ENCODE assay signal across 25 cellular contexts in the genomic region with DNA sequence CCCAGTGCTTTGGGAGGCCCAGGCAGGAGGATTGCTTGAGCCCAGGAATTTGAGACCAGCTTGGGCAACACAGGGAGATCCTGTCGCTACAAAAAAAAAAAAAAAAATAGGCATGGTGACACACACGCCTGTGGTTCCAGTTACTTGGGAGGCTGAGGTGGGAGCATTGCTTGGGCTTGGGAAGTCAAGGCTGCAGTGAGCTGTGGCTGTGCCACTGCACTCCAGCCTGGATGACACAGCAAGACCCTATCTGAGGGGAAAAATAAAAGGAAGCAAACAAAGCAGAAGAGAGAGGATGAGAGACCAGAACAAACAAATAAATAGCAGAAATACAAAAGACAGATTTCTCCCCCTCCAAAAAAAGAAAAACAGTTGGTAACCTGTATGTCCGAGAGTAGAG.
"Had no signal": no experiment of that assay in that cellular context is flagged by ENCODE, and none has a peak within 500 bp of the region (broad histone marks: within the 10 kb centered on the region; RNA-seq: fewer than 3 reads in every experiment).

No MANE protein-coding gene starts in this region.

- DNase-seq: activated CD4-positive, alpha-beta T cell treated with anti-CD3 and anti-CD28 coated beads for 1 hour; activated CD8-positive, alpha-beta memory T cell treated with anti-CD3 and anti-CD28 coated beads for 24 hours; activated CD8-positive, alpha-beta memory T cell treated with anti-CD3 and anti-CD28 coated beads, Interleukin-2, amount 50 U/mL, for 4 hours; activated effector memory CD4-positive, alpha-beta T cell treated with anti-CD3 and anti-CD28 coated beads, Interleukin-2, amount 50 U/mL, for 16 hours; activated naive CD4-positive, alpha-beta T cell treated with anti-CD3 and anti-CD28 coated beads, Interleukin-2, amount 10 ng/mL, durations not matched to agents 7 days and 5 days; activated T-cell treated with anti-CD3 and anti-CD28 coated beads, Interleukin-2, amount 50 U/mL, for 48 hours; adrenal gland; central memory CD4-positive, alpha-beta T cell; dorsolateral prefrontal cortex; effector memory CD8-positive, alpha-beta T cell; esophagus squamous epithelium; gastrocnemius medialis; head of caudate nucleus; hypothalamus; left ventricle myocardium inferior; occipital lobe; posterior cingulate gyrus; sigmoid colon; stimulated activated CD4-positive, alpha-beta T cell treated with anti-CD3 and anti-CD28 coated beads, Interleukin-15, amount 100 ng/mL, for 24 hours; stimulated activated CD8-positive, alpha-beta memory T cell treated with anti-CD3 and anti-CD28 coated beads, Interleukin-4, amount 100 ng/mL, for 48 hours; stimulated activated naive CD4-positive, alpha-beta T cell; testis; trophoblast cell; uterus; WERI-Rb-1 had no signal

- H3K27me3 Mint-ChIP-seq: activated naive CD4-positive, alpha-beta T cell treated with anti-CD3 and anti-CD28 coated beads, Interleukin-2, amount 10 ng/mL, durations not matched to agents 7 days and 5 days; effector memory CD8-positive, alpha-beta T cell had no signal

- H3K9me3 Mint-ChIP-seq: effector memory CD8-positive, alpha-beta T cell had no signal

- H3K27ac Mint-ChIP-seq: activated naive CD4-positive, alpha-beta T cell treated with anti-CD3 and anti-CD28 coated beads, Interleukin-2, amount 10 ng/mL, durations not matched to agents 7 days and 5 days had no signal

- ATAC-seq: effector memory CD8-positive, alpha-beta T cell; gastrocnemius medialis had no signal

- H3K4me3 Mint-ChIP-seq: activated naive CD4-positive, alpha-beta T cell treated with anti-CD3 and anti-CD28 coated beads, Interleukin-2, amount 10 ng/mL, durations not matched to agents 7 days and 5 days; effector memory CD8-positive, alpha-beta T cell had no signal
